8 cellular contexts compared by ENCODE assay signal in the genomic region with DNA sequence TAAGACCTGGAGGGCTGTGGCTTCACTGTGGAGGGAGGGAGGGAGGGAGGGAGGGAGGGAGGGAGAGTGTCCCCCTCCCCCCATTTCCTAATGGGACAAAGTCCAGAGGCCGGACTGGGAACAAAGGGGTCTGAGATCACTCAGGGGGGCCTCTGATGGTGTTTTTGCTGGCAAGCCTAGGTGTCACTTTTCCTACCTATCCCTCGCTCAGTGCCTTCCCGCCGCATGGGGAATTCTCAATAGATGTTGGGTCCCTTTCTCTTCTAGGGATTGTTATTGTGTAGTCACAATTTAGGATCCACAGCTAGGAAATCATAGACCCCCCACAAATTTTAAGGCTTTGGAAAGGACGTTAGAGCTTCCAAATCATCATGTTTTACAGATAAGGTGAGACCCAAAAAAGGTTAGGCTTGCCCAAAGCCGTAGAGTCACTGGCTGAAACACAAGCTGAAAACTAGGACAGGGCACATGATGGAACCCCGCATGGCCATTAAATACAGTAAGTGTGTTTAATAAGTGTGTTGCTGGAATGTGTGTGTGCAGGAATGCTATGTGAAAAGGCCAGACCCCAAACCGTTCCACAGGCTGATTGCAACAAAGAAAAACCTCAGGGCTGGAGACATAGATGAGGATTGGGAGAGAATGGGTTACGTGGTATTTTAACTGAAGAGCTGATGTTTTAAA. TPM values are rescaled to one million over a fixed set of nuclear protein-coding genes. Genes with fewer than 3 reads are reported as not detected.
DNase-seq lines count a peak whose midpoint lies in the region; ATAC-seq, FAIRE-seq and TF ChIP-seq lines count a peak whose summit lies in the region.

No MANE protein-coding gene starts in this region.

- POLR2A ChIA-PET in CD4-positive, alpha-beta T cell (lab: Charles Lee) = interaction anchor here (0.6 to 2.3 kb wide), 2 partner anchors 10 to 52 kb away, joined by 3 to 9 read pairs; no protein-coding TSS in a partner anchor

- H3K9me3 ChIP-seq in CD4-positive, alpha-beta T cell (ENCODE audit: control insufficient read depth, low read length) = no peaks in the 10 kb centered on the region
- no peaks in the 10 kb centered on the region for H3K9me3 ChIP-seq in RWPE2 (ENCODE audit: severe bottlenecking)
- H3K9me3 ChIP-seq in parathyroid adenoma (ENCODE audit: control insufficient read depth, low read length) = no peaks in the 10 kb centered on the region

- no peak overlapping the region for H2AFZ ChIP-seq in parathyroid adenoma

- H3K36me3 ChIP-seq in RWPE2 (ENCODE audit: low read depth) = no peaks in the 10 kb centered on the region
- H3K36me3 ChIP-seq in parathyroid adenoma (ENCODE audit: control insufficient read depth, insufficient read depth, low read length) = no peaks in the 10 kb centered on the region

- FAIRE-seq in frontal cortex (lab: Jason Lieb, UNC) = no peak

- H3K79me2 ChIP-seq in parathyroid adenoma = no peaks in the 10 kb centered on the region

- intact Hi-C loops in CD4-positive, alpha-beta T cell (cut with DNase I, micrococcal nuclease) = no loop called here
- intact Hi-C loops in posterior cingulate gyrus (cut with DNase I) = loop anchor here (5.0 kb wide), 1 partner anchor 35 kb away; no protein-coding TSS in a partner anchor

- peak overlapping the region; percentile 10 for H3K4me3 Mint-ChIP-seq in CD4-positive, alpha-beta T cell

- H3K36me3 Mint-ChIP-seq in CD4-positive, alpha-beta T cell (ENCODE audit: low read depth) = peaks cover 9% of the 10 kb centered on the region

- H3K4me1 ChIP-seq in RWPE2 (ENCODE audit: insufficient read depth, poor library complexity, severe bottlenecking) (peaks cover 57% of the 10 kb centered on the region), parathyroid adenoma (peaks cover 28% of the 10 kb centered on the region)

- H3K27me3 Mint-ChIP-seq in CD4-positive, alpha-beta T cell = no peaks in the 10 kb centered on the region

- ATAC-seq in CD4-positive, alpha-beta T cell (ENCODE audit: poor library complexity) = no peak
- ATAC-seq in RWPE2 (ENCODE audit: low read depth) (peak; percentile 20), GM18520 (IDR thresholded peaks at IDR 0.05; ENCODE audit: unreplicated experiment) (no peak)

- no peak for TF ChIP-seq CTCF in CD4-positive, alpha-beta T cell (IDR thresholded peaks at IDR 0.05)
- TF ChIP-seq CTCF in RWPE2 (IDR thresholded peaks at IDR 0.05; ENCODE audit: poor library complexity, severe bottlenecking) (no peak), epithelial cell of proximal tubule (conservative IDR thresholded peaks at IDR 0.05; ENCODE audit: low read depth, low read length) (no peak), parathyroid adenoma (IDR thresholded peaks at IDR 0.05) (no peak)

- no peak overlapping the region for H3K4me3 ChIP-seq in RWPE2 (ENCODE audit: severe bottlenecking)
- H3K4me3 ChIP-seq in epithelial cell of proximal tubule (ENCODE audit: low read depth, low read length) = peak overlapping the region; percentile 32
- H3K4me3 ChIP-seq in parathyroid adenoma (ENCODE audit: low read depth, low read length) = no peak overlapping the region

- H3K27ac ChIP-seq in CD4-positive, alpha-beta T cell (ENCODE audit: low read depth, low read length) = no peak overlapping the region
- peak overlapping the region; percentile 97 for H3K27ac ChIP-seq in RWPE2 (ENCODE audit: poor library complexity, severe bottlenecking)
- peak overlapping the region; percentile 87 for H3K27ac ChIP-seq in parathyroid adenoma

- CTCF ChIA-PET in CD4-positive, alpha-beta T cell (lab: Charles Lee) = interaction anchor here (0.9 to 7.1 kb wide), 3 partner anchors 53 to 109 kb away, joined by 3 to 50 read pairs (median 11); no protein-coding TSS in a partner anchor

- H3K27ac Mint-ChIP-seq in CD4-positive, alpha-beta T cell = peak overlapping the region; percentile 64

- peak overlapping the region; percentile 62 for H3K4me2 ChIP-seq in parathyroid adenoma (ENCODE audit: low read length)

- H3K9ac ChIP-seq in parathyroid adenoma = no peak overlapping the region

- no peaks in the 10 kb centered on the region for H3K9me3 Mint-ChIP-seq in CD4-positive, alpha-beta T cell

- peaks cover 44% of the 10 kb centered on the region for H3K4me1 Mint-ChIP-seq in CD4-positive, alpha-beta T cell (ENCODE audit: low read depth)

- no peaks in the 10 kb centered on the region for H3K27me3 ChIP-seq in CD4-positive, alpha-beta T cell (ENCODE audit: control insufficient read depth, insufficient read depth, low read length)
- H3K27me3 ChIP-seq in RWPE2 (ENCODE audit: insufficient read depth, poor library complexity, severe bottlenecking) (no peaks in the 10 kb centered on the region), parathyroid adenoma (ENCODE audit: control insufficient read depth, insufficient read depth, low read length) (no peaks in the 10 kb centered on the region)

- DNase-seq in CD4-positive, alpha-beta T cell = no peak
- no peak for DNase-seq in RWPE2 (ENCODE audit: low spot score)
- no peak for DNase-seq in epithelial cell of proximal tubule (ENCODE audit: low read depth)
- DNase-seq in cerebellum (ENCODE audit: low spot score) = no peak
- no peak for DNase-seq in posterior cingulate gyrus
- DNase-seq in frontal cortex (ENCODE audit: low spot score in 2 of 2) = no peak

RNA-seq across cellular contexts. Expression of a gene that starts 4.8 kb away (rescaled TPM):
- 1,000 to 10,000 TPM; 2,313 to 2,400 TPM for total RNA-seq in CD4-positive, alpha-beta T cell
- total RNA-seq in epithelial cell of proximal tubule (518 and 789 TPM in 2 replicates), cerebellum (295 TPM), frontal cortex (254 TPM)

RNA-seq across cellular contexts. Expression of a gene that starts 22.1 kb away (rescaled TPM):
- total RNA-seq in CD4-positive, alpha-beta T cell = under 1 TPM; 0.14 to 0.25 TPM
- total RNA-seq in epithelial cell of proximal tubule = 0.12 TPM in 1 of 2 replicates, not detected in the other
- 1.9 TPM for total RNA-seq in cerebellum
- 1.6 TPM for total RNA-seq in frontal cortex

RNA-seq across cellular contexts. Expression of a gene that starts 54.9 kb away (rescaled TPM):
- not detected for total RNA-seq in CD4-positive, alpha-beta T cell
- total RNA-seq in epithelial cell of proximal tubule (0.12 and 0.22 TPM in 2 replicates), cerebellum (4.5 TPM), frontal cortex (1.6 TPM)
